Comparison of ENCODE assay signal across 8 cellular contexts in genomic region chr13:42377640-42378382, GRCh38.
DNase-seq lines count a peak whose midpoint lies in the region; ATAC-seq and TF ChIP-seq lines count a peak whose summit lies in the region.

No MANE protein-coding gene starts in this region.

- H3K27ac ChIP-seq in brain microvascular endothelial cell = peak overlapping the region; percentile 34

- H3K9ac ChIP-seq in Loucy (ENCODE audit: low read depth, low read length, poor library complexity, severe bottlenecking) = no peak overlapping the region

- in situ Hi-C loops in brain microvascular endothelial cell (cut with HindIII; ENCODE audit: low pct_ligation_motif_present, low sequenced_read_pairs) = no loop called here

- H3K4me2 ChIP-seq in Loucy (ENCODE audit: low read depth, low read length, poor library complexity, severe bottlenecking) = peak overlapping the region; percentile 30

- H3K4me3 ChIP-seq in Loucy (ENCODE audit: low read length, poor library complexity, severe bottlenecking) (no peak overlapping the region), brain microvascular endothelial cell (ENCODE audit: low read depth, low read length) (no peak overlapping the region)

- H3K4me1 ChIP-seq in Loucy (ENCODE audit: insufficient read depth, low read length, poor library complexity, severe bottlenecking) = peaks cover 24% of the 10 kb centered on the region

- TF ChIP-seq CTCF in Loucy (conservative IDR thresholded peaks at IDR 0.05; ENCODE audit: low read length) = no peak
- no peak for TF ChIP-seq CTCF in brain microvascular endothelial cell (IDR thresholded peaks at IDR 0.05; ENCODE audit: low read depth, low read length, missing control alignments)

- H3K9me3 ChIP-seq in Loucy (ENCODE audit: insufficient read depth, low read depth, low read length) = no peaks in the 10 kb centered on the region

- no peaks in the 10 kb centered on the region for H3K36me3 ChIP-seq in Loucy (ENCODE audit: insufficient read depth, low read length)
- H3K36me3 ChIP-seq in brain microvascular endothelial cell (replicated peaks) = no peaks in the 10 kb centered on the region

- H3F3A ChIP-seq in Loucy (ENCODE audit: low read depth) = no peaks in the 10 kb centered on the region

- peak; percentile 39 for DNase-seq in brain microvascular endothelial cell
- no peak for DNase-seq in NCI-H345 (lab: John Stamatoyannopoulos, UW)
- no peak for DNase-seq in SW480 (ENCODE audit: low spot score)
- DNase-seq in posterior cingulate gyrus = no peak
- DNase-seq in DMS79 treated with DMSO at 0.1 percent for 48 hours (lab: John Stamatoyannopoulos, UW) = no peak

- H3K9me2 ChIP-seq in Loucy (replicated peaks; ENCODE audit: low read depth, low read length) = no peaks in the 10 kb centered on the region

- H2AFZ ChIP-seq in Loucy (ENCODE audit: low read length) = no peak overlapping the region

- ATAC-seq in GM18520 (IDR thresholded peaks at IDR 0.05; ENCODE audit: unreplicated experiment) (peak; percentile 76), GM21737 (IDR thresholded peaks at IDR 0.05; ENCODE audit: unreplicated experiment) (peak; percentile 72)

- intact Hi-C loops in posterior cingulate gyrus (cut with DNase I) = no loop called here

- H4K20me1 ChIP-seq in Loucy (ENCODE audit: insufficient read depth, low read length, poor library complexity, severe bottlenecking) = no peaks in the 10 kb centered on the region

- no peaks in the 10 kb centered on the region for H3K79me2 ChIP-seq in Loucy (ENCODE audit: insufficient read depth, low read length)

- H3K27me3 ChIP-seq in Loucy (ENCODE audit: insufficient read depth, low read length, poor library complexity, severe bottlenecking) (no peaks in the 10 kb centered on the region), brain microvascular endothelial cell (replicated peaks) (no peaks in the 10 kb centered on the region)
